33 cellular contexts compared by ENCODE assay signal in the genomic region with DNA sequence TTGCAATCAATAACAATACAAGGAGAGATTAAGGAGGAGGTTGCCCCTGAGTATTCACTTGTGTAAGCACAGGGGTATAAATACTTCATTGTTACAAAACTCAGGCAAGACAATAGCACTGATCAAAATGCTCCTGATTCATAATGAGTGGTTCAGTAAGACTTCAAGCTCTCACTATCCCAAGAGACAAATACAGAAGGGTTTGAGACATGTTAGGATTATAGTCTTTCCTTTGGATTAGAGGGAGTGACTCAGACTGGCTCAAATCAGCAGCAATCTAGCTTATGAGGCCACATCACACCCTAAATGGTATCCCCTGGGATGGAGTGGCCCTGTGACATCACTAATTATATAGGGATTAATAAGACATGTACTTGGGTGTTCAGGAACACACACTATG.
DNase-seq lines count a peak whose midpoint lies in the region; ATAC-seq, FAIRE-seq and TF ChIP-seq lines count a peak whose summit lies in the region.
"Had no signal": no experiment of that assay in that cellular context is flagged by ENCODE, and none has a peak within 500 bp of the region (broad histone marks: within the 10 kb centered on the region; RNA-seq: fewer than 3 reads in every experiment).

No MANE protein-coding gene starts in this region.

- H3K36me3 ChIP-seq in upper lobe of left lung: no peaks in the 10 kb centered on the region
- H3K36me3 ChIP-seq: neural progenitor cell, Peyer's patch, sigmoid colon had no signal

- peak; percentile 95 for FAIRE-seq in D721Med (lab: Jason Lieb, UNC)
- FAIRE-seq: GM18507 had no signal

- no peak for TF ChIP-seq EP300 in upper lobe of left lung (IDR thresholded peaks at IDR 0.05)

- H3K4me1 Mint-ChIP-seq in activated naive CD4-positive, alpha-beta T cell treated with anti-CD3 and anti-CD28 coated beads for 36 hours (ENCODE audit: low read depth): no peaks in the 10 kb centered on the region
- no peaks in the 10 kb centered on the region for H3K4me1 Mint-ChIP-seq in stimulated activated naive CD8-positive, alpha-beta T cell treated with anti-CD3 and anti-CD28 coated beads, Interleukin-15, amount 100 ng/mL, for 72 hours
- H3K4me1 Mint-ChIP-seq: activated B cell treated with CpG ODN at 0.5 μM for 24 hours; activated CD8-positive, alpha-beta memory T cell treated with anti-CD3 and anti-CD28 coated beads, Interleukin-2, amount 10 ng/mL, durations not matched to agents 7 days and 5 days; B cell; CD8-positive, alpha-beta memory T cell; memory B cell; neural progenitor cell had no signal

- ATAC-seq in stimulated activated naive CD8-positive, alpha-beta T cell treated with anti-CD3 and anti-CD28 coated beads, Interleukin-15, Interleukin-2, amounts not matched to agents 100 U/mL and 50 U/mL, for 24 hours: no peak
- ATAC-seq in stimulated activated naive CD8-positive, alpha-beta T cell treated with anti-CD3 and anti-CD28 coated beads, Interleukin-15, amount 100 ng/mL, for 72 hours: no peak
- ATAC-seq in upper lobe of left lung (ENCODE audit: low FRiP score in 2 of 2): no peak
- ATAC-seq: activated CD8-positive, alpha-beta memory T cell treated with anti-CD3 and anti-CD28 coated beads, Interleukin-2, amount 10 ng/mL, durations not matched to agents 7 days and 5 days; left colon had no signal

- no peaks in the 10 kb centered on the region for H3K4me1 ChIP-seq in upper lobe of left lung
- H3K4me1 ChIP-seq: Peyer's patch, sigmoid colon had no signal

- TF ChIP-seq CTCF in D721Med (IDR thresholded peaks at IDR 0.05; ENCODE audit: insufficient read depth, missing control alignments): no peak
- no peak for TF ChIP-seq CTCF in upper lobe of left lung (IDR thresholded peaks at IDR 0.05)

- H3K9me3 Mint-ChIP-seq in activated naive CD4-positive, alpha-beta T cell treated with anti-CD3 and anti-CD28 coated beads for 36 hours: peaks cover 4% of the 10 kb centered on the region
- H3K9me3 Mint-ChIP-seq in stimulated activated naive CD8-positive, alpha-beta T cell treated with anti-CD3 and anti-CD28 coated beads, Interleukin-15, amount 100 ng/mL, for 72 hours: no peaks in the 10 kb centered on the region
- H3K9me3 Mint-ChIP-seq: activated B cell treated with CpG ODN at 0.5 μM for 24 hours, neural progenitor cell had no signal

- peak; percentile 18 for DNase-seq in D721Med (ENCODE audit: insufficient read length, low spot score)
- peak; percentile 45 for DNase-seq in NCI-H69 (lab: John Stamatoyannopoulos, UW)
- peak; percentile 5 for DNase-seq in dermis blood vessel endothelial cell
- peak; percentile 9 for DNase-seq in myocyte (ENCODE audit: low read depth)
- no peak for DNase-seq in stimulated activated naive CD8-positive, alpha-beta T cell treated with anti-CD3 and anti-CD28 coated beads, Interleukin-15, Interleukin-2, amounts not matched to agents 100 U/mL and 50 U/mL, for 24 hours
- DNase-seq in activated naive CD4-positive, alpha-beta T cell treated with anti-CD3 and anti-CD28 coated beads for 36 hours: no peak
- no peak for DNase-seq in stimulated activated naive CD8-positive, alpha-beta T cell treated with anti-CD3 and anti-CD28 coated beads, Interleukin-15, amount 100 ng/mL, for 72 hours
- no peak for DNase-seq in upper lobe of left lung
- DNase-seq: activated B cell treated with CpG ODN at 0.5 μM for 24 hours; activated CD4-positive, alpha-beta T cell treated with anti-CD3 and anti-CD28 coated beads, Interleukin-2, amount 50 U/mL, for 1 hour; activated CD8-positive, alpha-beta memory T cell treated with anti-CD3 and anti-CD28 coated beads, Interleukin-2, amount 10 ng/mL, durations not matched to agents 7 days and 5 days; activated naive CD4-positive, alpha-beta T cell treated with Interleukin-2 at 50 U/mL for 16 hours; activated T-cell treated with anti-CD3 and anti-CD28 coated beads, Interleukin-2, amount 50 U/mL, for 48 hours; amniotic stem cell; CD8-positive, alpha-beta memory T cell; DMS79 treated with DMSO at 0.1 percent for 48 hours; effector CD4-positive, alpha-beta T cell; hippocampal formation; left colon; MV-4-11; NCI-H1694 treated with DMSO at 0.1 percent for 48 hours; NCI-H510A treated with DMSO at 0.1 percent for 48 hours; Peyer's patch; posterior cingulate gyrus; SIG-M5; sigmoid colon; stimulated activated CD4-positive, alpha-beta T cell treated with anti-CD3 and anti-CD28 coated beads, Interleukin-15, amount 100 ng/mL, for 24 hours; stimulated activated naive CD4-positive, alpha-beta T cell treated with Interleukin-2 at 50 U/mL for 16 hours; T-helper 9 cell had no signal

- no peak overlapping the region for H3K27ac ChIP-seq in upper lobe of left lung
- H3K27ac ChIP-seq: neural progenitor cell, Peyer's patch, sigmoid colon had no signal

- H3K27me3 ChIP-seq in upper lobe of left lung: no peaks in the 10 kb centered on the region
- H3K27me3 ChIP-seq: neural progenitor cell, Peyer's patch, sigmoid colon had no signal

- TF ChIP-seq POLR2A in upper lobe of left lung (IDR thresholded peaks at IDR 0.05): no peak

- no peak overlapping the region for H3K27ac Mint-ChIP-seq in activated naive CD4-positive, alpha-beta T cell treated with anti-CD3 and anti-CD28 coated beads for 36 hours
- no peak overlapping the region for H3K27ac Mint-ChIP-seq in stimulated activated naive CD8-positive, alpha-beta T cell treated with anti-CD3 and anti-CD28 coated beads, Interleukin-15, amount 100 ng/mL, for 72 hours
- H3K27ac Mint-ChIP-seq: activated B cell treated with CpG ODN at 0.5 μM for 24 hours; activated CD8-positive, alpha-beta memory T cell treated with anti-CD3 and anti-CD28 coated beads, Interleukin-2, amount 10 ng/mL, durations not matched to agents 7 days and 5 days; B cell; CD8-positive, alpha-beta memory T cell; memory B cell; neural progenitor cell had no signal

- intact Hi-C loops in activated naive CD4-positive, alpha-beta T cell treated with anti-CD3 and anti-CD28 coated beads for 36 hours (cut with micrococcal nuclease): no loop called here

- H3K4me3 ChIP-seq in upper lobe of left lung: no peak overlapping the region
- H3K4me3 ChIP-seq: neural progenitor cell, Peyer's patch, sigmoid colon had no signal

- H3K4me3 Mint-ChIP-seq in activated naive CD4-positive, alpha-beta T cell treated with anti-CD3 and anti-CD28 coated beads for 36 hours: no peak overlapping the region
- H3K4me3 Mint-ChIP-seq in stimulated activated naive CD8-positive, alpha-beta T cell treated with anti-CD3 and anti-CD28 coated beads, Interleukin-15, amount 100 ng/mL, for 72 hours: no peak overlapping the region
- H3K4me3 Mint-ChIP-seq: activated B cell treated with CpG ODN at 0.5 μM for 24 hours; activated CD8-positive, alpha-beta memory T cell treated with anti-CD3 and anti-CD28 coated beads, Interleukin-2, amount 10 ng/mL, durations not matched to agents 7 days and 5 days; B cell; CD8-positive, alpha-beta memory T cell; memory B cell; neural progenitor cell had no signal

- CTCF ChIA-PET in activated naive CD4-positive, alpha-beta T cell treated with anti-CD3 and anti-CD28 coated beads for 36 hours (lab: Charles Lee): no interaction called here

- H3K9me3 ChIP-seq in upper lobe of left lung: no peaks in the 10 kb centered on the region
- H3K9me3 ChIP-seq: Peyer's patch, sigmoid colon had no signal

- H3K36me3 Mint-ChIP-seq in activated naive CD4-positive, alpha-beta T cell treated with anti-CD3 and anti-CD28 coated beads for 36 hours (ENCODE audit: low read depth): no peaks in the 10 kb centered on the region
- H3K36me3 Mint-ChIP-seq: activated CD8-positive, alpha-beta memory T cell treated with anti-CD3 and anti-CD28 coated beads, Interleukin-2, amount 10 ng/mL, durations not matched to agents 7 days and 5 days; CD8-positive, alpha-beta memory T cell; memory B cell; neural progenitor cell had no signal

- no peaks in the 10 kb centered on the region for H3K27me3 Mint-ChIP-seq in activated naive CD4-positive, alpha-beta T cell treated with anti-CD3 and anti-CD28 coated beads for 36 hours (ENCODE audit: low read depth)
- no peaks in the 10 kb centered on the region for H3K27me3 Mint-ChIP-seq in stimulated activated naive CD8-positive, alpha-beta T cell treated with anti-CD3 and anti-CD28 coated beads, Interleukin-15, amount 100 ng/mL, for 72 hours
- H3K27me3 Mint-ChIP-seq: activated B cell treated with CpG ODN at 0.5 μM for 24 hours; activated CD8-positive, alpha-beta memory T cell treated with anti-CD3 and anti-CD28 coated beads, Interleukin-2, amount 10 ng/mL, durations not matched to agents 7 days and 5 days; B cell; CD8-positive, alpha-beta memory T cell; memory B cell had no signal

Comparison
In these comparisons a context has a peak if more than half of its experiments do, and no peak if none do; other contexts are left out.
1. DNase-seq: peak in D721Med (single experiment), NCI-H69 (single experiment), dermis blood vessel endothelial cell (single experiment) and myocyte (single experiment); none in stimulated activated naive CD8-positive, alpha-beta T cell treated with anti-CD3 and anti-CD28 coated beads, Interleukin-15, Interleukin-2, amounts not matched to agents 100 U/mL and 50 U/mL, for 24 hours (single experiment), activated naive CD4-positive, alpha-beta T cell treated with anti-CD3 and anti-CD28 coated beads for 36 hours (single experiment), stimulated activated naive CD8-positive, alpha-beta T cell treated with anti-CD3 and anti-CD28 coated beads, Interleukin-15, amount 100 ng/mL, for 72 hours (0 of 2) and upper lobe of left lung (0 of 2).